ENCODE assay signal across 12 cellular contexts in the genomic region with DNA sequence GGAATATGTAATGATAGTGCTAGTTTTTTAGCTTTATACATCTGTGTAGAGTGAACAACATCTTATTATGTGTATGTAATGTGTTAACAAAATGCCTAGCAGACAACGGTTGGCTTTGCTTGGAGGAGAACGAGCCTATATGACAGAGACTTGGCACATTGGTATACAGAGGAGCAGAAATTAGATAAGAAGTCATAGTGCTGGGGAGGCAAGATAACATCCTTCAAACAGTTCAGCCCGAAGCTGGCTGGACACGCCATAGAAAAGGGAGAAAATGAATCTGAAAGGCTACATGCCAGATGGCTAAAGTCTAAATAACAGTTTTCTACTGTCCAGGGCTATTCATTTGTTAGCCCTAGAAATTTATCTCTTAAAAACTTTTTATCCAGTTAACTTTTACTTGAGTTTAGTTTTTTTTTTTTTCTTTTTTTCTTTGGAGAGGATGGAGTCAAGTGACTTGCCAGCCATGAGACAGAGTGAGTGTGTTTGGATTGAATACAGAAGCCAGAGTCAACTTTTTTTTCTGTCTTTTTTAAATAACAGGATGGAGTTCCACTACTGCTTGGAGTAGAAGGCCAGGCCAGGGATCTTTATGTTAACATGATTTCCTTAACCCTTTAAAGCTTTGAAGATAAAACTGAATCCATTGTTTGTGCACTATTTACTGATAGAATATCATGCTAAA.
DNase-seq lines count a peak whose midpoint lies in the region; ATAC-seq, FAIRE-seq and TF ChIP-seq lines count a peak whose summit lies in the region.
"Had no signal": no experiment of that assay in that cellular context is flagged by ENCODE, and none has a peak within 500 bp of the region (broad histone marks: within the 10 kb centered on the region; RNA-seq: fewer than 3 reads in every experiment).

No MANE protein-coding gene starts in this region.

- no peaks in the 10 kb centered on the region for H3K36me3 Mint-ChIP-seq in activated T-helper 17 cell treated with anti-CD3 and anti-CD28 coated beads, Interleukin-2, amount 50 U/mL, for 72 hours (ENCODE audit: low read depth)

- dilution Hi-C loops in endothelial cell of umbilical vein (cut with MboI; ENCODE audit: extremely low pct_ligation_motif_present, low sequenced_read_pairs) = no loop called here

- intact Hi-C loops in endothelial cell of umbilical vein (cut with micrococcal nuclease) (loop anchor here (5.0 kb wide), 1 partner anchor 260 kb away; no protein-coding TSS in a partner anchor), lower lobe of right lung (cut with DNase I) (no loop called here)

- TF ChIP-seq CTCF in endothelial cell of umbilical vein (IDR thresholded peaks at IDR 0.05; ENCODE audit: extremely low read depth in 1 of 2, insufficient read depth in 1 of 2, low read depth in 1 of 2, low read length in 2 of 2) (no peak), lower lobe of right lung (IDR thresholded peaks at IDR 0.05) (no peak)

- no peak overlapping the region for H3K4me2 ChIP-seq in endothelial cell of umbilical vein (ENCODE audit: insufficient read depth, low read length)

- CTCF ChIA-PET in endothelial cell of umbilical vein (lab: Charles Lee) = interaction anchor here (0.9 to 1.3 kb wide), 2 partner anchors 47 to 82 kb away, joined by 3 to 6 read pairs; no protein-coding TSS in a partner anchor

- peaks cover 8% of the 10 kb centered on the region for H3K27me3 Mint-ChIP-seq in activated T-helper 17 cell treated with anti-CD3 and anti-CD28 coated beads, Interleukin-2, amount 50 U/mL, for 72 hours

- no TSS peak for BruUV-seq in endothelial cell of umbilical vein (replicated peaks; lab: Mats Ljungman, UMichigan)

- H3K4me3 ChIP-seq in endothelial cell of umbilical vein (replicated peaks in 1 of 3; ENCODE audit: insufficient read depth in 1 of 3, low read depth in 1 of 3, low read length in 3 of 3) = no peak overlapping the region
- no peak overlapping the region for H3K4me3 ChIP-seq in lower lobe of right lung
- no peak overlapping the region for H3K4me3 ChIP-seq in skin epidermis

- no peaks in the 10 kb centered on the region for H3K9me3 ChIP-seq in endothelial cell of umbilical vein (replicated peaks; ENCODE audit: control insufficient read depth, insufficient read depth, low read length)
- H3K9me3 ChIP-seq in lower lobe of right lung = no peaks in the 10 kb centered on the region

- H2AFZ ChIP-seq in endothelial cell of umbilical vein (ENCODE audit: low read depth, low read length) = no peak overlapping the region

- POLR2A ChIA-PET in endothelial cell of umbilical vein (lab: Charles Lee) = no interaction called here

- H3K4me1 Mint-ChIP-seq in activated T-helper 17 cell treated with anti-CD3 and anti-CD28 coated beads, Interleukin-2, amount 50 U/mL, for 72 hours = peaks cover 8% of the 10 kb centered on the region
- H3K4me1 Mint-ChIP-seq: activated CD4-positive, alpha-beta T cell treated with anti-CD3 and anti-CD28 coated beads, Interleukin-2, amount 10 ng/mL, durations not matched to agents 7 days and 5 days had no signal

- H3K9ac ChIP-seq in endothelial cell of umbilical vein (replicated peaks; ENCODE audit: extremely low read depth, insufficient read depth, low read length) = no peak overlapping the region

- TF ChIP-seq POLR2A in endothelial cell of umbilical vein (IDR thresholded peaks at IDR 0.05; ENCODE audit: low read depth, low read length) = no peak

- H3K4me1 ChIP-seq in endothelial cell of umbilical vein (ENCODE audit: control insufficient read depth, extremely low read depth, insufficient read depth, low read length) = peaks cover 43% of the 10 kb centered on the region
- peaks cover 19% of the 10 kb centered on the region for H3K4me1 ChIP-seq in lower lobe of right lung

- H3K9me1 ChIP-seq in endothelial cell of umbilical vein (replicated peaks; ENCODE audit: control insufficient read depth, extremely low read depth, insufficient read depth, low read length) = no peaks in the 10 kb centered on the region

- H3K9me3 Mint-ChIP-seq in activated T-helper 17 cell treated with anti-CD3 and anti-CD28 coated beads, Interleukin-2, amount 50 U/mL, for 72 hours = no peaks in the 10 kb centered on the region
- H3K9me3 Mint-ChIP-seq: activated CD4-positive, alpha-beta T cell treated with anti-CD3 and anti-CD28 coated beads, Interleukin-2, amount 10 ng/mL, durations not matched to agents 7 days and 5 days had no signal

- no peak overlapping the region for H3K27ac Mint-ChIP-seq in activated T-helper 17 cell treated with anti-CD3 and anti-CD28 coated beads, Interleukin-2, amount 50 U/mL, for 72 hours
- H3K27ac Mint-ChIP-seq: activated CD4-positive, alpha-beta T cell treated with anti-CD3 and anti-CD28 coated beads, Interleukin-2, amount 10 ng/mL, durations not matched to agents 7 days and 5 days had no signal

- H3K4me3 Mint-ChIP-seq in activated T-helper 17 cell treated with anti-CD3 and anti-CD28 coated beads, Interleukin-2, amount 50 U/mL, for 72 hours = no peak overlapping the region
- H3K4me3 Mint-ChIP-seq: activated CD4-positive, alpha-beta T cell treated with anti-CD3 and anti-CD28 coated beads, Interleukin-2, amount 10 ng/mL, durations not matched to agents 7 days and 5 days had no signal

- no peaks in the 10 kb centered on the region for H4K20me1 ChIP-seq in endothelial cell of umbilical vein (replicated peaks; ENCODE audit: control insufficient read depth, extremely low read depth, insufficient read depth, low read length)

- H3K27me3 ChIP-seq in endothelial cell of umbilical vein (ENCODE audit: control insufficient read depth in 2 of 2, insufficient read depth in 2 of 2, low read length in 2 of 2) (no peaks in the 10 kb centered on the region), lower lobe of right lung (ENCODE audit: low read depth) (no peaks in the 10 kb centered on the region)
- H3K27me3 ChIP-seq: brain microvascular endothelial cell had no signal

- H3K27ac ChIP-seq in endothelial cell of umbilical vein (ENCODE audit: insufficient read depth, low read depth, low read length) (no peak overlapping the region), lower lobe of right lung (no peak overlapping the region), skin epidermis (peak overlapping the region in 12 of 21 experiments; percentile 3 to 79 (median 37))
- H3K27ac ChIP-seq: brain microvascular endothelial cell had no signal

- FAIRE-seq in HTR-8/SVneo (lab: Jason Lieb, UNC) = peak; percentile 51
- FAIRE-seq in endothelial cell of umbilical vein (lab: Jason Lieb, UNC) = no peak

- DNase-seq in HTR-8/SVneo (ENCODE audit: insufficient read length, low spot score) = no peak
- DNase-seq in endothelial cell of umbilical vein (ENCODE audit: low read depth, low spot score) = peak; percentile 41
- DNase-seq in lower lobe of right lung = no peak
- DNase-seq in H4 (ENCODE audit: low spot score) = no peak
- DNase-seq: activated CD4-positive, alpha-beta T cell treated with anti-CD3 and anti-CD28 coated beads, Interleukin-2, amount 10 ng/mL, durations not matched to agents 7 days and 5 days; activated gamma-delta T cell; brain microvascular endothelial cell; NCI-H2171 had no signal

- no peaks in the 10 kb centered on the region for H3K79me2 ChIP-seq in endothelial cell of umbilical vein (ENCODE audit: control insufficient read depth, insufficient read depth, low read length)

- no peaks in the 10 kb centered on the region for H3K36me3 ChIP-seq in endothelial cell of umbilical vein (ENCODE audit: control insufficient read depth in 2 of 2, extremely low read depth in 1 of 2, insufficient read depth in 2 of 2, low read length in 2 of 2)
- H3K36me3 ChIP-seq in lower lobe of right lung = no peaks in the 10 kb centered on the region
- H3K36me3 ChIP-seq: brain microvascular endothelial cell had no signal

- peak; percentile 28 to 36 for ATAC-seq in lower lobe of right lung
- ATAC-seq in GM19467 (IDR thresholded peaks at IDR 0.05; ENCODE audit: unreplicated experiment) = no peak
- ATAC-seq in activated T-helper 17 cell treated with anti-CD3 and anti-CD28 coated beads, Interleukin-2, amount 50 U/mL, for 72 hours (replicated peaks) = no peak
- no peak for ATAC-seq in GM19351 (IDR thresholded peaks at IDR 0.05; ENCODE audit: unreplicated experiment)

TF ChIP-seq in endothelial cell of umbilical vein, 7 proteins besides CTCF, POLR2A, EP300 and RAD21:
- TF ChIP-seq JUN (IDR thresholded peaks at IDR 0.05; ENCODE audit: borderline replicate concordance, insufficient read depth, insufficient read length, low read depth) (no peak), FOS (IDR thresholded peaks at IDR 0.05; ENCODE audit: borderline replicate concordance, insufficient read depth, low read length) (no peak)

Comparison
In these comparisons a context has a peak if more than half of its experiments do, and no peak if none do; other contexts are left out.
1. H3K27ac ChIP-seq: peak in skin epidermis (12 of 21); none in endothelial cell of umbilical vein (single experiment) and lower lobe of right lung (single experiment).
2. ATAC-seq: peak in lower lobe of right lung (2 of 2); none in GM19467 (single experiment), activated T-helper 17 cell treated with anti-CD3 and anti-CD28 coated beads, Interleukin-2, amount 50 U/mL, for 72 hours (single experiment) and GM19351 (single experiment).